In genomic region chr3:52771702-52772101, GRCh38 we compare ENCODE assay signal across 9 cellular contexts. TPM values are rescaled to one million over a fixed set of nuclear protein-coding genes. Genes with fewer than 3 reads are reported as not detected.
DNase-seq lines count a peak whose midpoint lies in the region; ATAC-seq and TF ChIP-seq lines count a peak whose summit lies in the region.
"Had no signal": no experiment of that assay in that cellular context is flagged by ENCODE, and none has a peak within 500 bp of the region (broad histone marks: within the 10 kb centered on the region; RNA-seq: fewer than 3 reads in every experiment).

No MANE protein-coding gene starts in this region.

- peak overlapping the region; percentile 86 for H3K4me3 Mint-ChIP-seq in activated T-helper 17 cell treated with anti-CD3 and anti-CD28 coated beads, Interleukin-2, amount 50 U/mL, for 72 hours
- peak overlapping the region; percentile 95 for H3K4me3 Mint-ChIP-seq in memory B cell

- H3K4me3 ChIP-seq in heart right ventricle = peak overlapping the region in 6 of 10 donors; percentile 72 to 98 (median 86)
- no peak overlapping the region for H3K4me3 ChIP-seq in transverse colon

- no peaks in the 10 kb centered on the region for H3K9me3 ChIP-seq in heart right ventricle
- H3K9me3 ChIP-seq in transverse colon = no peaks in the 10 kb centered on the region

- no peaks in the 10 kb centered on the region for H3K36me3 Mint-ChIP-seq in activated T-helper 17 cell treated with anti-CD3 and anti-CD28 coated beads, Interleukin-2, amount 50 U/mL, for 72 hours (ENCODE audit: low read depth)
- peaks cover 1% of the 10 kb centered on the region for H3K36me3 Mint-ChIP-seq in memory B cell

- peak overlapping the region; percentile 72 for H3K27ac Mint-ChIP-seq in activated T-helper 17 cell treated with anti-CD3 and anti-CD28 coated beads, Interleukin-2, amount 50 U/mL, for 72 hours
- H3K27ac Mint-ChIP-seq in memory B cell = peak overlapping the region; percentile 65

- ATAC-seq in heart right ventricle (no peak), Right ventricle myocardium inferior (no peak), memory B cell (ENCODE audit: low read depth) (no peak), HG03097 (IDR thresholded peaks at IDR 0.05; ENCODE audit: low FRiP score, unreplicated experiment) (no peak)
- ATAC-seq in activated T-helper 17 cell treated with anti-CD3 and anti-CD28 coated beads, Interleukin-2, amount 50 U/mL, for 72 hours (replicated peaks) = no peak

- H3K4me1 Mint-ChIP-seq in activated T-helper 17 cell treated with anti-CD3 and anti-CD28 coated beads, Interleukin-2, amount 50 U/mL, for 72 hours = peaks cover 15% of the 10 kb centered on the region
- H3K4me1 Mint-ChIP-seq in memory B cell = peaks cover 14% of the 10 kb centered on the region

- TF ChIP-seq CTCF in heart right ventricle (IDR thresholded peaks at IDR 0.05) (no peak), transverse colon (IDR thresholded peaks at IDR 0.05) (no peak)

- peaks cover 0 to 34% (median 14%) of the 10 kb centered on the region in 9 donors for H3K4me1 ChIP-seq in heart right ventricle
- H3K4me1 ChIP-seq in transverse colon = peaks cover 7 to 19% (median 13%) of the 10 kb centered on the region in 4 donors

- in situ Hi-C loops in transverse colon (cut with MboI; ENCODE audit: low pct_ligation_motif_present in 1 of 4, low pct_unique_long_range_greater_than_20kb in 1 of 4, low sequenced_read_pairs in 3 of 4) = no loop called here

- WGBS in heart right ventricle, 2 donors = 93% methylated on average over 10 of the region's 10 CpGs
- WGBS in transverse colon (ENCODE audit: low coverage in 1 of 2), 2 donors = 94 to 95% methylated on average over 8 to 10 of the region's 10 CpGs

- H3K27ac ChIP-seq in heart right ventricle (peak overlapping the region in 5 of 10 donors; percentile 78 to 90 (median 87)), transverse colon (peak overlapping the region; percentile 80 to 83 (median 81))

- intact Hi-C loops in heart right ventricle (cut with DNase I) (loop anchor here in 4 of 10 donors (2.0 to 10.0 kb wide), 5 partner anchors 61 to 303 kb away; partner anchors contain the start of genes ITIH4 (in 1 of the 4) and STIMATE (in 1 of the 4)), Right ventricle myocardium inferior (cut with DNase I) (loop anchor here (2.0 to 5.0 kb wide), 2 partner anchors 64 to 125 kb away; partner anchors contain the start of genes GLT8D1, SPCS1 and STIMATE), transverse colon (cut with DNase I; ENCODE audit: low total_unique reads) (no loop called here)

- H3K27me3 Mint-ChIP-seq in activated T-helper 17 cell treated with anti-CD3 and anti-CD28 coated beads, Interleukin-2, amount 50 U/mL, for 72 hours = peaks cover 6% of the 10 kb centered on the region
- H3K27me3 Mint-ChIP-seq in memory B cell = no peaks in the 10 kb centered on the region

- H3K27me3 ChIP-seq in heart right ventricle (no peaks in the 10 kb centered on the region), transverse colon (no peaks in the 10 kb centered on the region)

- DNase-seq in heart right ventricle (no peak), Right ventricle myocardium inferior (ENCODE audit: missing footprints) (no peak), memory B cell (ENCODE audit: low spot score in 2 of 2) (no peak), transverse colon (no peak), NCI-H1417 (lab: John Stamatoyannopoulos, UW) (no peak), erythroblast (lab: John Stamatoyannopoulos, UW) (no peak)
- DNase-seq: occipital lobe had no signal

- no peak for TF ChIP-seq EP300 in transverse colon (IDR thresholded peaks at IDR 0.05; ENCODE audit: low read depth)

- H3K9me3 Mint-ChIP-seq in activated T-helper 17 cell treated with anti-CD3 and anti-CD28 coated beads, Interleukin-2, amount 50 U/mL, for 72 hours = no peaks in the 10 kb centered on the region
- H3K9me3 Mint-ChIP-seq in memory B cell = no peaks in the 10 kb centered on the region

- TF ChIP-seq POLR2A in transverse colon (IDR thresholded peaks at IDR 0.05) = no peak
- TF ChIP-seq POLR2A in erythroblast (IDR thresholded peaks at IDR 0.05; ENCODE audit: low read length) = no peak

- H3K36me3 ChIP-seq in heart right ventricle = peaks cover 0 to 19% (median 0%) of the 10 kb centered on the region in 9 donors
- H3K36me3 ChIP-seq in transverse colon = peaks cover 0 to 7% (median 0%) of the 10 kb centered on the region in 4 donors

RNA-seq across cellular contexts. Expression of gene NEK4, which starts 1.0 kb away (rescaled TPM):
- 10 to 100 TPM; 12.9 to 21.4 (median 17.2) TPM for total RNA-seq in heart right ventricle
- polyA plus RNA-seq in heart right ventricle = 1 to 10 TPM; 4.6 to 5.0 TPM
- total RNA-seq in Right ventricle myocardium inferior = 20.4 TPM
- 10 to 100 TPM in 1 of 2 donors, 1 to 10 TPM in 1; 3.1 to 17.7 TPM for total RNA-seq in activated T-helper 17 cell treated with anti-CD3 and anti-CD28 coated beads, Interleukin-2, amount 50 U/mL, for 72 hours
- 10 to 100 TPM; 14.6 to 35.0 (median 22.1) TPM for total RNA-seq in transverse colon

RNA-seq across cellular contexts. Expression of gene ITIH1, which starts 5.7 kb away (rescaled TPM):
- total RNA-seq in heart right ventricle (not detected), Right ventricle myocardium inferior (not detected), transverse colon (not detected)
- under 1 TPM in 1 of 2 donors, not detected in 1; 0.13 TPM for polyA plus RNA-seq in heart right ventricle
- total RNA-seq in activated T-helper 17 cell treated with anti-CD3 and anti-CD28 coated beads, Interleukin-2, amount 50 U/mL, for 72 hours = not detected

RNA-seq across cellular contexts. Expression of gene ITIH3, which starts 22.9 kb away (rescaled TPM):
- total RNA-seq in heart right ventricle = under 1 TPM; 0.13 to 0.97 (median 0.41) TPM
- polyA plus RNA-seq in heart right ventricle = 1 to 10 TPM; 1.0 to 1.3 TPM
- 0.43 TPM for total RNA-seq in Right ventricle myocardium inferior
- not detected for total RNA-seq in activated T-helper 17 cell treated with anti-CD3 and anti-CD28 coated beads, Interleukin-2, amount 50 U/mL, for 72 hours
- total RNA-seq in transverse colon = 1 to 10 TPM in 1 of 4 donors, under 1 TPM in 1, not detected in 2; 0.27 to 1.6 TPM

RNA-seq across cellular contexts. Expression of gene ITIH4, which starts 58.8 kb away (rescaled TPM):
- total RNA-seq in heart right ventricle (1 to 10 TPM; 2.3 to 9.3 (median 4.3) TPM), Right ventricle myocardium inferior (5.0 TPM), transverse colon (1 to 10 TPM in 3 of 4 donors, under 1 TPM in 1; 0.60 to 9.5 (median 4.9) TPM)
- polyA plus RNA-seq in heart right ventricle = 10 to 100 TPM in 1 of 2 donors, 1 to 10 TPM in 1; 1.5 to 17.9 TPM
- 10 to 100 TPM in 1 of 2 donors, 1 to 10 TPM in 1; 5.5 to 12.8 TPM for total RNA-seq in activated T-helper 17 cell treated with anti-CD3 and anti-CD28 coated beads, Interleukin-2, amount 50 U/mL, for 72 hours

Comparison
In these comparisons a context has a peak if more than half of its experiments do, and no peak if none do; other contexts are left out.
1. H3K4me3 ChIP-seq: peak in heart right ventricle (6 of 10); none in transverse colon (0 of 4).